ENCODE assay signal across 1 cellular context in the genomic region with DNA sequence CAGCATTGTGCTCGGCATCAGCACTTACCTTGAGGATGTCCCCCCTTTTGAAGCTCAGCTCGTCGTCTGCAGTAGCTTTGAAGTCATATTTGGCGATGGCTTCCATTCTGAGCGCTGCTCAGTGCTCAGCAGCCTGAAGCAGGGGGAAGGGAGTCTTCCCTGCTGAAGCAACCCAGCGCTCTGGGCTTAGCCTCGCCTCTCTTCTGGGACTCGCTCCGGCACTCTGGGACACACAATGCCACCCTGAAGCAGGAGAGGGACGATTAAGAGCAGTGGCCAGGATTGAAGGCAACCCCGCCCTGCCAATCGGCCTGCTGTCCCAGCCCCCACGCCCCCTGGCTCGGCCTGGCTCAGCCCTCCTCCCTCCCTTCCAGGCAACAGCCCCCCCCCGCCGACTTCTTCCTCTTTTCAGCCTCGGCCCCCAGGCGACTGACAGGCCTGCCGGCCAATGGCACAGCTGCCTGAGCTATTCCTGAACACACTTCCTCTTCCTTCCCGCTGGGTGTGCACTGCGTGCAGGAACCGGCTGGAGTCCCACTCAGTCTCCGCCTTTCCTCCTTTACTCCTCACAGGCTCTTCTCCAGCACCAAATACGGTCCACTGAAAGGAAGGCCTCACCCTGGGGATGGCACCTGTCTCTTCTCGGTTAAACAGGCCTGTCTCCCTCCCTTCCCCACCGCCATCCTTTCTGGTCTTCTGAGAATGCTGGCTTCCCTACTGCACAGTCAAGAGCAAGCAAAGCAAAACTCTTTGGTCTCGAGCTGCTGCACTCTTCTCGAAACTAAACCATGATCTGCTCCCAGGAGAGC.
TF ChIP-seq lines count a peak whose summit lies in the region.

No MANE protein-coding gene starts in this region.

TF ChIP-seq in HepG2, 621 proteins besides CTCF, POLR2A, EP300 and RAD21 (continued from another document and continues in another):
- no peak for TF ChIP-seq ATF7 (IDR thresholded peaks at IDR 0.05)
- TF ChIP-seq ATF7 (CRISPR knock-in tag; IDR thresholded peaks at IDR 0.05), result peak; percentile 36; the same call in 1 of the 2 replicates
- TF ChIP-seq ZNF652 (CRISPR knock-in tag; IDR thresholded peaks at IDR 0.05; ENCODE audit: borderline replicate concordance, low read depth), result peak; percentile 50; the same call in 1 of the 2 replicates
- TF ChIP-seq, protein P1, sequence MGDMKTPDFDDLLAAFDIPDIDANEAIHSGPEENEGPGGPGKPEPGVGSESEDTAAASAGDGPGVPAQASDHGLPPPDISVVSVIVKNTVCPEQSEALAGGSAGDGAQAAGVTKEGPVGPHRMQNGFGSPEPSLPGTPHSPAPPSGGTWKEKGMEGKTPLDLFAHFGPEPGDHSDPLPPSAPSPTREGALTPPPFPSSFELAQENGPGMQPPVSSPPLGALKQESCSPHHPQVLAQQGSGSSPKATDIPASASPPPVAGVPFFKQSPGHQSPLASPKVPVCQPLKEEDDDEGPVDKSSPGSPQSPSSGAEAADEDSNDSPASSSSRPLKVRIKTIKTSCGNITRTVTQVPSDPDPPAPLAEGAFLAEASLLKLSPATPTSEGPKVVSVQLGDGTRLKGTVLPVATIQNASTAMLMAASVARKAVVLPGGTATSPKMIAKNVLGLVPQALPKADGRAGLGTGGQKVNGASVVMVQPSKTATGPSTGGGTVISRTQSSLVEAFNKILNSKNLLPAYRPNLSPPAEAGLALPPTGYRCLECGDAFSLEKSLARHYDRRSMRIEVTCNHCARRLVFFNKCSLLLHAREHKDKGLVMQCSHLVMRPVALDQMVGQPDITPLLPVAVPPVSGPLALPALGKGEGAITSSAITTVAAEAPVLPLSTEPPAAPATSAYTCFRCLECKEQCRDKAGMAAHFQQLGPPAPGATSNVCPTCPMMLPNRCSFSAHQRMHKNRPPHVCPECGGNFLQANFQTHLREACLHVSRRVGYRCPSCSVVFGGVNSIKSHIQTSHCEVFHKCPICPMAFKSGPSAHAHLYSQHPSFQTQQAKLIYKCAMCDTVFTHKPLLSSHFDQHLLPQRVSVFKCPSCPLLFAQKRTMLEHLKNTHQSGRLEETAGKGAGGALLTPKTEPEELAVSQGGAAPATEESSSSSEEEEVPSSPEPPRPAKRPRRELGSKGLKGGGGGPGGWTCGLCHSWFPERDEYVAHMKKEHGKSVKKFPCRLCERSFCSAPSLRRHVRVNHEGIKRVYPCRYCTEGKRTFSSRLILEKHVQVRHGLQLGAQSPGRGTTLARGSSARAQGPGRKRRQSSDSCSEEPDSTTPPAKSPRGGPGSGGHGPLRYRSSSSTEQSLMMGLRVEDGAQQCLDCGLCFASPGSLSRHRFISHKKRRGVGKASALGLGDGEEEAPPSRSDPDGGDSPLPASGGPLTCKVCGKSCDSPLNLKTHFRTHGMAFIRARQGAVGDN (CRISPR knock-in tag; IDR thresholded peaks at IDR 0.05), result peak; percentile 89
- no peak; the same call in 1 of the 2 replicates for TF ChIP-seq SIX1 (CRISPR knock-in tag; IDR thresholded peaks at IDR 0.05; ENCODE audit: borderline replicate concordance)
- TF ChIP-seq ZSCAN30 (CRISPR knock-in tag; IDR thresholded peaks at IDR 0.05), result no peak
- 0 out of 2 replicates have a peak, but pooled peaks have one; percentile 26 for TF ChIP-seq CREB1 (IDR thresholded peaks at IDR 0.05)
- 0 out of 2 replicates have a peak, but pooled peaks have one; percentile 50 for TF ChIP-seq CREB1 (CRISPR knock-in tag; IDR thresholded peaks at IDR 0.05)
- TF ChIP-seq ZNF296 (CRISPR knock-in tag; conservative IDR thresholded peaks at IDR 0.05), result no peak
- TF ChIP-seq ZBTB21 (CRISPR knock-in tag; IDR thresholded peaks at IDR 0.05), result no peak
- TF ChIP-seq ZNF235 (CRISPR knock-in tag; IDR thresholded peaks at IDR 0.05; ENCODE audit: borderline replicate concordance), result no peak
- no peak for TF ChIP-seq ZNF451 (CRISPR knock-in tag; IDR thresholded peaks at IDR 0.05)
- TF ChIP-seq, protein P2, sequence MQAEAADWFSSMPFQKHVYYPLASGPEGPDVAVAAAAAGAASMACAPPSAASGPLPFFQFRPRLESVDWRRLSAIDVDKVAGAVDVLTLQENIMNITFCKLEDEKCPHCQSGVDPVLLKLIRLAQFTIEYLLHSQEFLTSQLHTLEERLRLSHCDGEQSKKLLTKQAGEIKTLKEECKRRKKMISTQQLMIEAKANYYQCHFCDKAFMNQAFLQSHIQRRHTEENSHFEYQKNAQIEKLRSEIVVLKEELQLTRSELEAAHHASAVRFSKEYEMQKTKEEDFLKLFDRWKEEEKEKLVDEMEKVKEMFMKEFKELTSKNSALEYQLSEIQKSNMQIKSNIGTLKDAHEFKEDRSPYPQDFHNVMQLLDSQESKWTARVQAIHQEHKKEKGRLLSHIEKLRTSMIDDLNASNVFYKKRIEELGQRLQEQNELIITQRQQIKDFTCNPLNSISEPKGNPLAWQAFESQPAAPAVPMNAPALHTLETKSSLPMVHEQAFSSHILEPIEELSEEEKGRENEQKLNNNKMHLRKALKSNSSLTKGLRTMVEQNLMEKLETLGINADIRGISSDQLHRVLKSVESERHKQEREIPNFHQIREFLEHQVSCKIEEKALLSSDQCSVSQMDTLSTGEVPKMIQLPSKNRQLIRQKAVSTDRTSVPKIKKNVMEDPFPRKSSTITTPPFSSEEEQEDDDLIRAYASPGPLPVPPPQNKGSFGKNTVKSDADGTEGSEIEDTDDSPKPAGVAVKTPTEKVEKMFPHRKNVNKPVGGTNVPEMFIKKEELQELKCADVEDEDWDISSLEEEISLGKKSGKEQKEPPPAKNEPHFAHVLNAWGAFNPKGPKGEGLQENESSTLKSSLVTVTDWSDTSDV (CRISPR knock-in tag; IDR thresholded peaks at IDR 0.05), result peak; percentile 73; the same call in 1 of the 2 replicates
- TF ChIP-seq TEAD2 (CRISPR knock-in tag; IDR thresholded peaks at IDR 0.05), result no peak
- TF ChIP-seq ZNF558 (CRISPR knock-in tag; IDR thresholded peaks at IDR 0.05; ENCODE audit: borderline replicate concordance), result no peak
- TF ChIP-seq, protein P3, sequence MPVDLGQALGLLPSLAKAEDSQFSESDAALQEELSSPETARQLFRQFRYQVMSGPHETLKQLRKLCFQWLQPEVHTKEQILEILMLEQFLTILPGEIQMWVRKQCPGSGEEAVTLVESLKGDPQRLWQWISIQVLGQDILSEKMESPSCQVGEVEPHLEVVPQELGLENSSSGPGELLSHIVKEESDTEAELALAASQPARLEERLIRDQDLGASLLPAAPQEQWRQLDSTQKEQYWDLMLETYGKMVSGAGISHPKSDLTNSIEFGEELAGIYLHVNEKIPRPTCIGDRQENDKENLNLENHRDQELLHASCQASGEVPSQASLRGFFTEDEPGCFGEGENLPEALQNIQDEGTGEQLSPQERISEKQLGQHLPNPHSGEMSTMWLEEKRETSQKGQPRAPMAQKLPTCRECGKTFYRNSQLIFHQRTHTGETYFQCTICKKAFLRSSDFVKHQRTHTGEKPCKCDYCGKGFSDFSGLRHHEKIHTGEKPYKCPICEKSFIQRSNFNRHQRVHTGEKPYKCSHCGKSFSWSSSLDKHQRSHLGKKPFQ (CRISPR knock-in tag; IDR thresholded peaks at IDR 0.05; ENCODE audit: insufficient replicate concordance), result peak; percentile 94
- no peak; the same call in 1 of the 2 replicates for TF ChIP-seq BRCA1 (CRISPR knock-in tag; IDR thresholded peaks at IDR 0.05)
- no peak for TF ChIP-seq ZNF570 (CRISPR knock-in tag; IDR thresholded peaks at IDR 0.05; ENCODE audit: borderline replicate concordance)
- peak; percentile 87 for TF ChIP-seq ZNF292 (CRISPR knock-in tag; IDR thresholded peaks at IDR 0.05; ENCODE audit: borderline replicate concordance, low read depth)
- TF ChIP-seq, protein P4, sequence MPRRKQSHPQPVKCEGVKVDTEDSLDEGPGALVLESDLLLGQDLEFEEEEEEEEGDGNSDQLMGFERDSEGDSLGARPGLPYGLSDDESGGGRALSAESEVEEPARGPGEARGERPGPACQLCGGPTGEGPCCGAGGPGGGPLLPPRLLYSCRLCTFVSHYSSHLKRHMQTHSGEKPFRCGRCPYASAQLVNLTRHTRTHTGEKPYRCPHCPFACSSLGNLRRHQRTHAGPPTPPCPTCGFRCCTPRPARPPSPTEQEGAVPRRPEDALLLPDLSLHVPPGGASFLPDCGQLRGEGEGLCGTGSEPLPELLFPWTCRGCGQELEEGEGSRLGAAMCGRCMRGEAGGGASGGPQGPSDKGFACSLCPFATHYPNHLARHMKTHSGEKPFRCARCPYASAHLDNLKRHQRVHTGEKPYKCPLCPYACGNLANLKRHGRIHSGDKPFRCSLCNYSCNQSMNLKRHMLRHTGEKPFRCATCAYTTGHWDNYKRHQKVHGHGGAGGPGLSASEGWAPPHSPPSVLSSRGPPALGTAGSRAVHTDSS (CRISPR knock-in tag; conservative IDR thresholded peaks at IDR 0.05), result no peak
- no peak for TF ChIP-seq SUZ12 (IDR thresholded peaks at IDR 0.05; ENCODE audit: low read depth, low read length)
- TF ChIP-seq KAT7 (CRISPR knock-in tag; IDR thresholded peaks at IDR 0.05; ENCODE audit: borderline replicate concordance), result peak; percentile 96
- TF ChIP-seq, protein P5, sequence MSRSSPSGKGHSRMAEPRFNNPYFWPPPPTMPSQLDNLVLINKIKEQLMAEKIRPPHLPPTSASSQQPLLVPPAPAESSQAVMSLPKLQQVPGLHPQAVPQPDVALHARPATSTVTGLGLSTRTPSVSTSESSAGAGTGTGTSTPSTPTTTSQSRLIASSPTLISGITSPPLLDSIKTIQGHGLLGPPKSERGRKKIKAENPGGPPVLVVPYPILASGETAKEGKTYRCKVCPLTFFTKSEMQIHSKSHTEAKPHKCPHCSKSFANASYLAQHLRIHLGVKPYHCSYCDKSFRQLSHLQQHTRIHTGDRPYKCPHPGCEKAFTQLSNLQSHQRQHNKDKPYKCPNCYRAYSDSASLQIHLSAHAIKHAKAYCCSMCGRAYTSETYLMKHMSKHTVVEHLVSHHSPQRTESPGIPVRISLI (CRISPR knock-in tag; IDR thresholded peaks at IDR 0.05; ENCODE audit: borderline replicate concordance), result no peak; the same call in 1 of the 2 replicates
- TF ChIP-seq MED8 (CRISPR knock-in tag; IDR thresholded peaks at IDR 0.05; ENCODE audit: insufficient replicate concordance), result no peak
- TF ChIP-seq, protein P6, sequence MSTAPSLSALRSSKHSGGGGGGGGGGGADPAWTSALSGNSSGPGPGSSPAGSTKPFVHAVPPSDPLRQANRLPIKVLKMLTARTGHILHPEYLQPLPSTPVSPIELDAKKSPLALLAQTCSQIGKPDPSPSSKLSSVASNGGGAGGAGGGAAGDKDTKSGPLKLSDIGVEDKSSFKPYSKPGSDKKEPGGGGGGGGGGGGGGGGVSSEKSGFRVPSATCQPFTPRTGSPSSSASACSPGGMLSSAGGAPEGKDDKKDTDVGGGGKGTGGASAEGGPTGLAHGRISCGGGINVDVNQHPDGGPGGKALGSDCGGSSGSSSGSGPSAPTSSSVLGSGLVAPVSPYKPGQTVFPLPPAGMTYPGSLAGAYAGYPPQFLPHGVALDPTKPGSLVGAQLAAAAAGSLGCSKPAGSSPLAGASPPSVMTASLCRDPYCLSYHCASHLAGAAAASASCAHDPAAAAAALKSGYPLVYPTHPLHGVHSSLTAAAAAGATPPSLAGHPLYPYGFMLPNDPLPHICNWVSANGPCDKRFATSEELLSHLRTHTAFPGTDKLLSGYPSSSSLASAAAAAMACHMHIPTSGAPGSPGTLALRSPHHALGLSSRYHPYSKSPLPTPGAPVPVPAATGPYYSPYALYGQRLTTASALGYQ (CRISPR knock-in tag; IDR thresholded peaks at IDR 0.05), result no peak
- no peak for TF ChIP-seq ZNF180 (CRISPR knock-in tag; IDR thresholded peaks at IDR 0.05; ENCODE audit: borderline replicate concordance, low read depth)
- TF ChIP-seq ZNF883 (CRISPR knock-in tag; IDR thresholded peaks at IDR 0.05; ENCODE audit: not compliant biosample characterization), result peak; percentile 49
- TF ChIP-seq ZNF83 (CRISPR knock-in tag; IDR thresholded peaks at IDR 0.05; ENCODE audit: borderline replicate concordance), result 0 out of 2 replicates have a peak, but pooled peaks have one; percentile 72
- no peak; the same call in none of the 2 replicates for TF ChIP-seq ZMYM3 (CRISPR knock-in tag; IDR thresholded peaks at IDR 0.05)
- TF ChIP-seq, protein P7, sequence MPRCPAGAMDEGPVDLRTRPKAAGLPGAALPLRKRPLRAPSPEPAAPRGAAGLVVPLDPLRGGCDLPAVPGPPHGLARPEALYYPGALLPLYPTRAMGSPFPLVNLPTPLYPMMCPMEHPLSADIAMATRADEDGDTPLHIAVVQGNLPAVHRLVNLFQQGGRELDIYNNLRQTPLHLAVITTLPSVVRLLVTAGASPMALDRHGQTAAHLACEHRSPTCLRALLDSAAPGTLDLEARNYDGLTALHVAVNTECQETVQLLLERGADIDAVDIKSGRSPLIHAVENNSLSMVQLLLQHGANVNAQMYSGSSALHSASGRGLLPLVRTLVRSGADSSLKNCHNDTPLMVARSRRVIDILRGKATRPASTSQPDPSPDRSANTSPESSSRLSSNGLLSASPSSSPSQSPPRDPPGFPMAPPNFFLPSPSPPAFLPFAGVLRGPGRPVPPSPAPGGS (CRISPR knock-in tag; IDR thresholded peaks at IDR 0.05), result 0 out of 2 replicates have a peak, but pooled peaks have one; percentile 45
- TF ChIP-seq, protein P8, sequence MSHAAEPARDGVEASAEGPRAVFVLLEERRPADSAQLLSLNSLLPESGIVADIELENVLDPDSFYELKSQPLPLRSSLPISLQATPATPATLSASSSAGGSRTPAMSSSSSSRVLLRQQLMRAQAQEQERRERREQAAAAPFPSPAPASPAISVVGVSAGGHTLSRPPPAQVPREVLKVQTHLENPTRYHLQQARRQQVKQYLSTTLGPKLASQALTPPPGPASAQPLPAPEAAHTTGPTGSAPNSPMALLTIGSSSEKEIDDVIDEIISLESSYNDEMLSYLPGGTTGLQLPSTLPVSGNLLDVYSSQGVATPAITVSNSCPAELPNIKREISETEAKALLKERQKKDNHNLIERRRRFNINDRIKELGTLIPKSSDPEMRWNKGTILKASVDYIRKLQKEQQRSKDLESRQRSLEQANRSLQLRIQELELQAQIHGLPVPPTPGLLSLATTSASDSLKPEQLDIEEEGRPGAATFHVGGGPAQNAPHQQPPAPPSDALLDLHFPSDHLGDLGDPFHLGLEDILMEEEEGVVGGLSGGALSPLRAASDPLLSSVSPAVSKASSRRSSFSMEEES (CRISPR knock-in tag; IDR thresholded peaks at IDR 0.05), result peak; percentile 53; the same call in 1 of the 2 replicates
- peak; percentile 84 for TF ChIP-seq HOXA3 (CRISPR knock-in tag; IDR thresholded peaks at IDR 0.05)
- TF ChIP-seq ZNF441 (CRISPR knock-in tag; IDR thresholded peaks at IDR 0.05; ENCODE audit: borderline replicate concordance), result peak; percentile 85
- TF ChIP-seq, protein P9, sequence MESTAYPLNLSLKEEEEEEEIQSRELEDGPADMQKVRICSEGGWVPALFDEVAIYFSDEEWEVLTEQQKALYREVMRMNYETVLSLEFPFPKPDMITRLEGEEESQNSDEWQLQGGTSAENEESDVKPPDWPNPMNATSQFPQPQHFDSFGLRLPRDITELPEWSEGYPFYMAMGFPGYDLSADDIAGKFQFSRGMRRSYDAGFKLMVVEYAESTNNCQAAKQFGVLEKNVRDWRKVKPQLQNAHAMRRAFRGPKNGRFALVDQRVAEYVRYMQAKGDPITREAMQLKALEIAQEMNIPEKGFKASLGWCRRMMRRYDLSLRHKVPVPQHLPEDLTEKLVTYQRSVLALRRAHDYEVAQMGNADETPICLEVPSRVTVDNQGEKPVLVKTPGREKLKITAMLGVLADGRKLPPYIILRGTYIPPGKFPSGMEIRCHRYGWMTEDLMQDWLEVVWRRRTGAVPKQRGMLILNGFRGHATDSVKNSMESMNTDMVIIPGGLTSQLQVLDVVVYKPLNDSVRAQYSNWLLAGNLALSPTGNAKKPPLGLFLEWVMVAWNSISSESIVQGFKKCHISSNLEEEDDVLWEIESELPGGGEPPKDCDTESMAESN (CRISPR knock-in tag; conservative IDR thresholded peaks at IDR 0.05), result 0 out of 2 replicates have a peak, but pooled peaks have one; percentile 45
